ENCODE assay signal across 23 cellular contexts in the genomic region with DNA sequence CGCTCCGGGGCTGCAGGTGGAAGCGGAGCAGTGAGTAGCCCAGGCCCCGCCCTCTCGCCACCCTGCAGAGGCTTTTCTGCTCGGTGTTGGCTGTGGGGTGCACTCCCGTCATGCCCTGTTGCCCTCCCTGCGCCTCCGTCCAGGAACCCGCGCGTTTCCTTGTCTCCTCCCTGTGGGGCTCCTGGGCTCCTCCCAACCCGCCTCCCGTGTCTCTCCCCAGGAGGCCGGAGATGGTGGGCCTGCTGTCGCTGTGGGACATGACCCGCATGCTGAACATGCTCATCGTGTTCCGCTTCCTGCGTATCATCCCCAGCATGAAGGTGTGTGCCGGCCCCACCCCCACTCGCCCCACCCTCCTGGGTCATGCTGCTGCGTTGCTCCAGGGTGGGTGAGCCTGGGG. TPM values are rescaled to one million over a fixed set of nuclear protein-coding genes. Genes with fewer than 3 reads are reported as not detected.
DNase-seq lines count a peak whose midpoint lies in the region; ATAC-seq, FAIRE-seq and TF ChIP-seq lines count a peak whose summit lies in the region.
"Had no signal": no experiment of that assay in that cellular context is flagged by ENCODE, and none has a peak within 500 bp of the region (broad histone marks: within the 10 kb centered on the region; RNA-seq: fewer than 3 reads in every experiment).

No MANE protein-coding gene starts in this region.

- H3K36me3 Mint-ChIP-seq in T-helper 2 cell treated with Interferon-gamma antibody and Interleukin-4, amounts not matched to agents 5 μg/mL and 100 μg/mL, for 36 hours (ENCODE audit: low read depth) = peaks cover 7% of the 10 kb centered on the region
- H3K36me3 Mint-ChIP-seq in T-helper 17 cell (ENCODE audit: low read depth) (peaks cover 3% of the 10 kb centered on the region), endothelial cell (ENCODE audit: low read depth, unreplicated experiment) (peaks cover 19% of the 10 kb centered on the region)

- no peaks in the 10 kb centered on the region for H3K9me3 Mint-ChIP-seq in T-helper 2 cell treated with Interferon-gamma antibody and Interleukin-4, amounts not matched to agents 5 μg/mL and 100 μg/mL, for 36 hours
- no peaks in the 10 kb centered on the region for H3K9me3 Mint-ChIP-seq in endothelial cell (ENCODE audit: unreplicated experiment)
- H3K9me3 Mint-ChIP-seq: CD4-positive, alpha-beta T cell; GM23338 had no signal

- H3K4me3 Mint-ChIP-seq in T-helper 2 cell treated with Interferon-gamma antibody and Interleukin-4, amounts not matched to agents 5 μg/mL and 100 μg/mL, for 36 hours = no peak overlapping the region
- H3K4me3 Mint-ChIP-seq in T-helper 17 cell = no peak overlapping the region
- no peak overlapping the region for H3K4me3 Mint-ChIP-seq in endothelial cell (ENCODE audit: unreplicated experiment)
- H3K4me3 Mint-ChIP-seq: CD4-positive, alpha-beta T cell; GM23338 had no signal

- intact Hi-C loops in left colon (cut with DNase I, micrococcal nuclease) (loop anchor here in 1 of 2 donors (10.0 kb wide), 1 partner anchor 166 kb away; no protein-coding TSS in a partner anchor), Right ventricle myocardium inferior (cut with DNase I) (no loop called here)

- TF ChIP-seq CTCF in endothelial cell (IDR thresholded peaks at IDR 0.05; ENCODE audit: unreplicated experiment) = no peak

- ATAC-seq in T-helper 17 cell = no peak
- ATAC-seq in left colon = peak; percentile 9
- no peak for ATAC-seq in Right ventricle myocardium inferior
- ATAC-seq: GM23338 had no signal

- no peak for DNase-seq in T-helper 2 cell treated with Interferon-gamma antibody and Interleukin-4, amounts not matched to agents 5 μg/mL and 100 μg/mL, for 36 hours (ENCODE audit: low spot score)
- DNase-seq in T-helper 2 cell (no peak), T-helper 17 cell (no peak), left colon (no peak), urothelium cell line (ENCODE audit: low spot score) (no peak), Right ventricle myocardium inferior (ENCODE audit: missing footprints) (no peak), endothelial cell (ENCODE audit: low spot score) (no peak)
- DNase-seq in activated naive CD4-positive, alpha-beta T cell (lab: John Stamatoyannopoulos, UW) = no peak
- DNase-seq: Caco-2; CD4-positive, alpha-beta T cell; DMS153; GF-D8; HCEC 1CT; Karpas-422; MM.1S; NCI-H1092 treated with DMSO at 0.1 percent for 48 hours; NCI-H146; NCI-H2029 treated with DMSO at 0.1 percent for 48 hours; NCI-H446 treated with DMSO at 0.1 percent for 48 hours; NCI-H69; SHP77 treated with DMSO at 0.1 percent for 48 hours had no signal

- FAIRE-seq in urothelium cell line (lab: Jason Lieb, UNC) = peak; percentile 5
- FAIRE-seq: RCC 7860 had no signal

- no peaks in the 10 kb centered on the region for H3K9me3 ChIP-seq in T-helper 17 cell (ENCODE audit: control insufficient read depth, low read length, poor library complexity, severe bottlenecking)
- H3K9me3 ChIP-seq: Caco-2 had no signal

- no peaks in the 10 kb centered on the region for H3K27me3 Mint-ChIP-seq in T-helper 2 cell treated with Interferon-gamma antibody and Interleukin-4, amounts not matched to agents 5 μg/mL and 100 μg/mL, for 36 hours (ENCODE audit: low read depth)
- no peaks in the 10 kb centered on the region for H3K27me3 Mint-ChIP-seq in T-helper 17 cell
- no peaks in the 10 kb centered on the region for H3K27me3 Mint-ChIP-seq in endothelial cell (ENCODE audit: unreplicated experiment)
- H3K27me3 Mint-ChIP-seq: CD4-positive, alpha-beta T cell had no signal

- peak overlapping the region; percentile 85 for H3K27ac Mint-ChIP-seq in T-helper 2 cell treated with Interferon-gamma antibody and Interleukin-4, amounts not matched to agents 5 μg/mL and 100 μg/mL, for 36 hours
- H3K27ac Mint-ChIP-seq in T-helper 17 cell (peak overlapping the region; percentile 89), endothelial cell (ENCODE audit: unreplicated experiment) (no peak overlapping the region)

- peaks cover 7% of the 10 kb centered on the region for H3K4me1 Mint-ChIP-seq in T-helper 2 cell treated with Interferon-gamma antibody and Interleukin-4, amounts not matched to agents 5 μg/mL and 100 μg/mL, for 36 hours (ENCODE audit: low read depth)
- H3K4me1 Mint-ChIP-seq in T-helper 17 cell = peaks cover 13% of the 10 kb centered on the region
- H3K4me1 Mint-ChIP-seq in endothelial cell (ENCODE audit: unreplicated experiment) = no peaks in the 10 kb centered on the region

RNA-seq across cellular contexts. Expression of a gene that starts 32.4 kb away (rescaled TPM):
- total RNA-seq in T-helper 17 cell = 10 to 100 TPM in 1 of 2 donors, 1 to 10 TPM in 1; 9.1 to 16.4 TPM
- 10 to 100 TPM; 17.1 to 17.6 TPM for total RNA-seq in left colon
- 9.1 TPM for total RNA-seq in Right ventricle myocardium inferior
- total RNA-seq in endothelial cell (ENCODE audit: unreplicated experiment) = 31.4 TPM
